In genomic region chr9:134186471-134187109, GRCh38 we compare ENCODE assay signal across 17 cellular contexts. TPM values are rescaled to one million over a fixed set of nuclear protein-coding genes. Genes with fewer than 3 reads are reported as not detected.
A peak's percentile ranks its signal among the peaks of the same experiment; 100 is the strongest.
DNase-seq lines count a peak whose midpoint lies in the region; TF ChIP-seq lines count a peak whose summit lies in the region.
"Had no signal": no experiment of that assay in that cellular context is flagged by ENCODE, and none has a peak within 500 bp of the region (broad histone marks: within the 10 kb centered on the region; RNA-seq: fewer than 3 reads in every experiment).

No MANE protein-coding gene starts in this region.

- H3K27me3 Mint-ChIP-seq in glutamatergic neuron (ENCODE audit: unreplicated experiment), result peaks cover 8% of the 10 kb centered on the region

- H3K27ac ChIP-seq in OCI-LY3 (ENCODE audit: low read length) (peak overlapping the region; percentile 89), ovary (peak overlapping the region in 1 of 2 donors; percentile 76), prostate gland (no peak overlapping the region)
- H3K27ac ChIP-seq: dorsolateral prefrontal cortex, uterus had no signal

- peaks cover under 1% of the 10 kb centered on the region for H3K36me3 Mint-ChIP-seq in glutamatergic neuron (ENCODE audit: unreplicated experiment)

- no peak overlapping the region for H2AFZ ChIP-seq in OCI-LY3 (ENCODE audit: low read depth, low read length)

- TF ChIP-seq CTCF in OCI-LY3 (IDR thresholded peaks at IDR 0.05; ENCODE audit: low read depth, low read length), result no peak
- no peak for TF ChIP-seq CTCF in glutamatergic neuron (IDR thresholded peaks at IDR 0.05; ENCODE audit: partially characterized antibody, unreplicated experiment)
- no peak for TF ChIP-seq CTCF in ovary (IDR thresholded peaks at IDR 0.05)
- TF ChIP-seq CTCF in prostate gland (IDR thresholded peaks at IDR 0.05), result no peak

- H3K27me3 ChIP-seq in OCI-LY3 (ENCODE audit: low read depth, low read length) (no peaks in the 10 kb centered on the region; the same call in 1 of the 2 replicates), ovary (no peaks in the 10 kb centered on the region), prostate gland (replicated peaks; ENCODE audit: insufficient read depth) (no peaks in the 10 kb centered on the region)
- H3K27me3 ChIP-seq: uterus had no signal

- peak overlapping the region; percentile 55 for H3K4me2 ChIP-seq in OCI-LY3 (ENCODE audit: low read length)

- peaks cover 22% of the 10 kb centered on the region for H3K4me1 Mint-ChIP-seq in glutamatergic neuron (ENCODE audit: low read depth, unreplicated experiment)

- TF ChIP-seq EP300 in ovary (IDR thresholded peaks at IDR 0.05), result peak; percentile 59

- H3K9me3 Mint-ChIP-seq in glutamatergic neuron (ENCODE audit: unreplicated experiment), result peaks cover 15% of the 10 kb centered on the region

- H3K36me3 ChIP-seq in OCI-LY3 (replicated peaks; ENCODE audit: low read depth, low read length) (no peaks in the 10 kb centered on the region), ovary (no peaks in the 10 kb centered on the region), prostate gland (no peaks in the 10 kb centered on the region)
- H3K36me3 ChIP-seq: uterus had no signal

- peak overlapping the region; percentile 33 for H3K4me3 ChIP-seq in OCI-LY3 (ENCODE audit: low read length)
- H3K4me3 ChIP-seq in ovary, result no peak overlapping the region
- H3K4me3 ChIP-seq in prostate gland, result no peak overlapping the region
- H3K4me3 ChIP-seq: dorsolateral prefrontal cortex, uterus had no signal

- peak overlapping the region; percentile 47 for H3K9ac ChIP-seq in OCI-LY3 (ENCODE audit: low read length)

- peaks cover 41% of the 10 kb centered on the region for H3K4me1 ChIP-seq in OCI-LY3 (ENCODE audit: low read length)
- peaks cover 25% of the 10 kb centered on the region for H3K4me1 ChIP-seq in ovary (ENCODE audit: insufficient read depth)
- no peaks in the 10 kb centered on the region for H3K4me1 ChIP-seq in prostate gland (replicated peaks)

- H4K20me1 ChIP-seq in OCI-LY3 (ENCODE audit: insufficient read depth, low read length), result no peaks in the 10 kb centered on the region

- no peak overlapping the region for H3K4me3 Mint-ChIP-seq in glutamatergic neuron (ENCODE audit: unreplicated experiment)

- H3K9me3 ChIP-seq in OCI-LY3 (ENCODE audit: insufficient read depth, low read length), result no peaks in the 10 kb centered on the region
- no peaks in the 10 kb centered on the region for H3K9me3 ChIP-seq in ovary
- H3K9me3 ChIP-seq in prostate gland, result no peaks in the 10 kb centered on the region
- H3K9me3 ChIP-seq: uterus had no signal

- peak; percentile 7 for DNase-seq in 8988T
- DNase-seq in glutamatergic neuron, result peak; percentile 16
- peak; percentile 74 to 87 (median 84) for DNase-seq in ovary
- DNase-seq in NK-92 (lab: John Stamatoyannopoulos, UW; ENCODE audit: unreplicated experiment), result no peak
- DNase-seq in prostate gland (ENCODE audit: low spot score), result no peak
- no peak for DNase-seq in anterior cingulate cortex (lab: John Stamatoyannopoulos, UW)
- DNase-seq in cerebellar cortex (ENCODE audit: low spot score), result no peak
- DNase-seq: activated CD8-positive, alpha-beta memory T cell treated with anti-CD3 and anti-CD28 coated beads, Interleukin-2, amount 50 U/mL, for 4 hours; DND-41; NCI-H2029; NCI-H774; SHP77; uterus had no signal

- intact Hi-C loops in ovary (cut with DNase I) (loop anchor here in 1 of 4 donors (10.0 kb wide), 1 partner anchor 1918 kb away; no protein-coding TSS in a partner anchor), prostate gland (cut with DNase I) (no loop called here)

- H3K27ac Mint-ChIP-seq in glutamatergic neuron (ENCODE audit: unreplicated experiment), result peak overlapping the region; percentile 75

- H3K79me2 ChIP-seq in OCI-LY3 (ENCODE audit: low read length), result 0 out of 2 replicates have a peak, but pooled peaks cover 3% of the 10 kb centered on the region

- TF ChIP-seq POLR2A in ovary (IDR thresholded peaks at IDR 0.05) (no peak), prostate gland (IDR thresholded peaks at IDR 0.05) (no peak)

- WGBS in ovary, 3 donors, result 10 to 28% (median 10%) methylated on average over 21 of the region's 21 CpGs
- 65% methylated on average over 21 of the region's 21 CpGs for WGBS in prostate gland

RNA-seq across cellular contexts. Expression of gene RNU6ATAC, which starts 22.2 kb away (rescaled TPM):
- total RNA-seq in glutamatergic neuron (ENCODE audit: unreplicated experiment), result 121 TPM
- 100 to 1,000 TPM in 3 of 7 donors, 10 to 100 TPM in 2, not detected in 2; 74.9 to 294 (median 169) TPM for total RNA-seq in ovary
- polyA plus RNA-seq in ovary, result not detected
- total RNA-seq in prostate gland, result not detected
- total RNA-seq: LHCN-M2 had no signal
- polyA plus RNA-seq: adipose tissue had no signal

RNA-seq across cellular contexts. Expression of gene WDR5, which starts 50.7 kb away (rescaled TPM):
- total RNA-seq in glutamatergic neuron (ENCODE audit: unreplicated experiment), result 45.9 TPM
- 10 to 100 TPM in 6 of 7 donors, 1 to 10 TPM in 1; 8.7 to 33.5 (median 28.6) TPM for total RNA-seq in ovary
- 10 to 100 TPM; 20.0 to 22.3 TPM for polyA plus RNA-seq in ovary
- total RNA-seq in prostate gland, result 10 to 100 TPM; 28.6 to 67.9 TPM

Comparison
In these comparisons a context has a peak if more than half of its experiments do, and no peak if none do; other contexts are left out.
1. DNase-seq: peak in 8988T (single experiment), glutamatergic neuron (single experiment) and ovary (5 of 5); none in NK-92 (single experiment), prostate gland (single experiment), anterior cingulate cortex (0 of 58) and cerebellar cortex (single experiment).